In genomic region chr2:232436381-232437129, GRCh38 we compare ENCODE assay signal across 17 cellular contexts. TPM values are rescaled to one million over a fixed set of nuclear protein-coding genes. Genes with fewer than 3 reads are reported as not detected.
"Had no signal": no experiment of that assay in that cellular context is flagged by ENCODE, and none has a peak within 500 bp of the region (broad histone marks: within the 10 kb centered on the region; RNA-seq: fewer than 3 reads in every experiment).

No MANE protein-coding gene starts in this region.

- H3K4me1 ChIP-seq: psoas muscle had no signal

- DNase-seq: activated gamma-delta T cell; activated naive CD8-positive, alpha-beta T cell treated with anti-CD3 and anti-CD28 coated beads for 36 hours; activated T-cell treated with anti-CD3 and anti-CD28 coated beads, Interleukin-2, amount 50 U/mL, for 48 hours; anterior cingulate cortex; occipital lobe; stimulated activated CD4-positive, alpha-beta T cell treated with anti-CD3 and anti-CD28 coated beads, Interleukin-2, amount 100 ng/mL, for 24 hours; stimulated activated naive CD4-positive, alpha-beta T cell treated with Interleukin-2 at 50 U/mL for 16 hours; T-helper 2 cell; trophoblast cell had no signal

- ATAC-seq: activated CD4-positive, CD25-positive, alpha-beta regulatory T cell treated with anti-CD3 and anti-CD28 coated beads, Interleukin-2, amount 50 U/mL, for 24 hours; esophagus mucosa; natural killer cell treated with Interleukin-12 subunit alpha and Interleukin-12 subunit beta and Interleukin-15 and Interleukin-18, amount 100 ng/mL, for 72 hours; psoas muscle; sciatic nerve had no signal

- H3K9me3 ChIP-seq: psoas muscle had no signal

- H3K27ac ChIP-seq: psoas muscle had no signal

- H3K4me3 ChIP-seq: psoas muscle had no signal

RNA-seq across cellular contexts. Expression of gene ALPI, which starts 19.4 kb away (rescaled TPM):
- total RNA-seq: activated naive CD8-positive, alpha-beta T cell treated with anti-CD3 and anti-CD28 coated beads for 36 hours; cerebellum; dermis microvascular lymphatic vessel endothelial cell; esophagus mucosa; glomerular endothelial cell; natural killer cell treated with Interleukin-12 subunit alpha and Interleukin-12 subunit beta and Interleukin-15 and Interleukin-18, amount 100 ng/mL, for 72 hours; occipital lobe; psoas muscle; sciatic nerve had no signal

RNA-seq across cellular contexts. Expression of gene ALPG, which starts 29.9 kb away (rescaled TPM):
- total RNA-seq: activated naive CD8-positive, alpha-beta T cell treated with anti-CD3 and anti-CD28 coated beads for 36 hours; cerebellum; dermis microvascular lymphatic vessel endothelial cell; esophagus mucosa; glomerular endothelial cell; natural killer cell treated with Interleukin-12 subunit alpha and Interleukin-12 subunit beta and Interleukin-15 and Interleukin-18, amount 100 ng/mL, for 72 hours; occipital lobe; psoas muscle; sciatic nerve had no signal
- polyA plus RNA-seq: psoas muscle had no signal

RNA-seq across cellular contexts. Expression of gene ECEL1, which starts 51.1 kb away (rescaled TPM):
- total RNA-seq: dermis microvascular lymphatic vessel endothelial cell; esophagus mucosa; glomerular endothelial cell; natural killer cell treated with Interleukin-12 subunit alpha and Interleukin-12 subunit beta and Interleukin-15 and Interleukin-18, amount 100 ng/mL, for 72 hours had no signal

RNA-seq across cellular contexts. Expression of gene ALPP, which starts 58.0 kb away (rescaled TPM):
- total RNA-seq: activated naive CD8-positive, alpha-beta T cell treated with anti-CD3 and anti-CD28 coated beads for 36 hours; cerebellum; dermis microvascular lymphatic vessel endothelial cell; esophagus mucosa; glomerular endothelial cell; natural killer cell treated with Interleukin-12 subunit alpha and Interleukin-12 subunit beta and Interleukin-15 and Interleukin-18, amount 100 ng/mL, for 72 hours; occipital lobe; psoas muscle; sciatic nerve had no signal
- polyA plus RNA-seq: psoas muscle had no signal
